ENCODE assay signal across 38 cellular contexts in genomic region chr6:35461270-35461669, GRCh38. TPM values are rescaled to one million over a fixed set of nuclear protein-coding genes. Genes with fewer than 3 reads are reported as not detected.
"Had no signal": no experiment of that assay in that cellular context is flagged by ENCODE, and none has a peak within 500 bp of the region (broad histone marks: within the 10 kb centered on the region; RNA-seq: fewer than 3 reads in every experiment).

No MANE protein-coding gene starts in this region.

- H3K4me3 ChIP-seq: body of pancreas, cardiac muscle cell, colonic mucosa, gastroesophageal sphincter, ovary, suprapubic skin, tibial artery, uterus had no signal

- H3K4me1 ChIP-seq: body of pancreas, colonic mucosa, gastroesophageal sphincter, tibial artery, uterus had no signal

- DNase-seq: activated CD4-positive, alpha-beta T cell treated with anti-CD3 and anti-CD28 coated beads for 1 hour; activated CD4-positive, alpha-beta T cell treated with anti-CD3 and anti-CD28 coated beads, Interleukin-2, amount 50 U/mL, for 1 hour; activated CD8-positive, alpha-beta T cell treated with anti-CD3 and anti-CD28 coated beads for 36 hours; activated naive CD4-positive, alpha-beta T cell treated with Interleukin-2 at 50 U/mL for 16 hours; activated T-cell treated with anti-CD3 and anti-CD28 coated beads, Interleukin-2, amount 50 U/mL, for 48 hours; anterior cingulate cortex; body of pancreas; cerebellar nuclear complex; colonic mucosa; effector CD8-positive, alpha-beta T cell; erythroblast; hippocampal formation; immature natural killer cell; kidney; left colon; mammary epithelial cell; ovary; retina; small intestine; stimulated activated CD4-positive, alpha-beta T cell treated with anti-CD3 and anti-CD28 coated beads, Interleukin-1b, Interleukin-23, amount 100 ng/mL, for 48 hours; stimulated activated CD4-positive, alpha-beta T cell treated with anti-CD3 and anti-CD28 coated beads, Interleukin-4, amount 100 ng/mL, for 4 hours; stimulated activated CD8-positive, alpha-beta memory T cell treated with anti-CD3 and anti-CD28 coated beads, Interleukin-4, amount 100 ng/mL, for 48 hours; stimulated activated naive B cell treated with anti-CD40 and anti-IgM and Interleukin-4, amounts not matched to agents 10 μg/mL and 1 μg/mL and 100 μg/mL, for 72 hours; T-helper 9 cell; tibial artery; uterus had no signal

- H3K9me3 ChIP-seq: body of pancreas, colonic mucosa, gastroesophageal sphincter, ovary, suprapubic skin, tibial artery, uterus had no signal

- H3K27me3 ChIP-seq: body of pancreas, cardiac muscle cell, colonic mucosa, gastroesophageal sphincter, ovary, suprapubic skin, tibial artery, uterus had no signal

- H3K27ac ChIP-seq: body of pancreas, cardiac muscle cell, colonic mucosa, gastroesophageal sphincter, ovary, suprapubic skin, tibial artery, uterus had no signal

- FAIRE-seq: endometrium, kidney, small intestine had no signal

- H3K36me3 ChIP-seq: colonic mucosa, ovary, uterus had no signal

- ATAC-seq: activated CD8-positive, alpha-beta T cell treated with anti-CD3 and anti-CD28 coated beads for 36 hours; body of pancreas; gastroesophageal sphincter; left colon; sciatic nerve; stimulated activated naive B cell treated with anti-CD40 and anti-IgM and Interleukin-4, amounts not matched to agents 10 μg/mL and 1 μg/mL and 100 μg/mL, for 72 hours; WTC11 had no signal

RNA-seq across cellular contexts. Expression of gene TEAD3, which starts 35.6 kb away (rescaled TPM):
- polyA plus RNA-seq: immature natural killer cell had no signal

RNA-seq across cellular contexts. Expression of gene TULP1, which starts 51.4 kb away (rescaled TPM):
- total RNA-seq: activated CD8-positive, alpha-beta T cell treated with anti-CD3 and anti-CD28 coated beads for 36 hours; activated T-helper 2 cell treated with anti-CD3 and anti-CD28 coated beads, Interferon-gamma antibody, Interleukin-2, Interleukin-4, amounts not matched to agents 10 μg/mL and 5 μg/mL and 100 μg/mL, durations not matched to agents 14 hours and 24 hours and 36 hours; body of pancreas; colonic mucosa; dermis microvascular lymphatic vessel endothelial cell; fibroblast of lung; fibroblast of villous mesenchyme; kidney; left colon; liver; mammary epithelial cell; mucosa of gallbladder; sciatic nerve had no signal
- polyA plus RNA-seq: fibroblast of lung, immature natural killer cell, liver, mammary epithelial cell, small intestine had no signal
